ENCODE assay signal across 10 cellular contexts in genomic region chr2:240437181-240437860, GRCh38. TPM values are rescaled to one million over a fixed set of nuclear protein-coding genes. Genes with fewer than 3 reads are reported as not detected.
A peak's percentile ranks its signal among the peaks of the same experiment; 100 is the strongest.
DNase-seq lines count a peak whose midpoint lies in the region; ATAC-seq and TF ChIP-seq lines count a peak whose summit lies in the region.
"Had no signal": no experiment of that assay in that cellular context is flagged by ENCODE, and none has a peak within 500 bp of the region (broad histone marks: within the 10 kb centered on the region; RNA-seq: fewer than 3 reads in every experiment).

No MANE protein-coding gene starts in this region.

- no peaks in the 10 kb centered on the region for H3K36me3 Mint-ChIP-seq in activated naive CD4-positive, alpha-beta T cell treated with anti-CD3 and anti-CD28 coated beads, Interleukin-2, amount 50 U/mL, for 24 hours
- H3K36me3 Mint-ChIP-seq in mesothelial cell of epicardium = no peaks in the 10 kb centered on the region

- H3K4me3 ChIP-seq in coronary artery (peak overlapping the region; percentile 95), upper lobe of right lung (no peak overlapping the region)

- H3K36me3 ChIP-seq in upper lobe of right lung = no peaks in the 10 kb centered on the region

- H3K27ac ChIP-seq in coronary artery (no peak overlapping the region), upper lobe of right lung (no peak overlapping the region)

- H3K9me3 ChIP-seq in upper lobe of right lung = no peaks in the 10 kb centered on the region

- peaks cover 15% of the 10 kb centered on the region for H3K27me3 Mint-ChIP-seq in activated naive CD4-positive, alpha-beta T cell treated with anti-CD3 and anti-CD28 coated beads, Interleukin-2, amount 50 U/mL, for 24 hours
- H3K27me3 Mint-ChIP-seq in mesothelial cell of epicardium (ENCODE audit: low read depth) = peaks cover 17% of the 10 kb centered on the region

- no peak overlapping the region for H3K27ac Mint-ChIP-seq in activated naive CD4-positive, alpha-beta T cell treated with anti-CD3 and anti-CD28 coated beads, Interleukin-2, amount 50 U/mL, for 24 hours
- H3K27ac Mint-ChIP-seq in mesothelial cell of epicardium = no peak overlapping the region
- H3K27ac Mint-ChIP-seq: stimulated activated naive CD8-positive, alpha-beta T cell treated with anti-CD3 and anti-CD28 coated beads, Interleukin-15, Interleukin-2, amounts not matched to agents 100 ng/mL and 50 ng/mL, for 24 hours had no signal

- peaks cover 20% of the 10 kb centered on the region for H3K4me1 ChIP-seq in upper lobe of right lung

- no peak for DNase-seq in activated naive CD4-positive, alpha-beta T cell treated with Interleukin-2 at 50 U/mL for 16 hours
- DNase-seq in coronary artery (ENCODE audit: low spot score) = no peak
- DNase-seq in mesothelial cell of epicardium (ENCODE audit: low spot score in 2 of 2, unreplicated experiment in 2 of 2) = no peak
- DNase-seq in upper lobe of right lung = peak; percentile 45
- DNase-seq in NCI-H146 (lab: John Stamatoyannopoulos, UW) = no peak
- DNase-seq in OCI-M1 (lab: John Stamatoyannopoulos, UW) = no peak
- DNase-seq: SIG-M5 had no signal

- intact Hi-C loops in upper lobe of right lung (cut with DNase I) = no loop called here

- TF ChIP-seq CTCF in coronary artery (IDR thresholded peaks at IDR 0.05) = no peak
- no peak for TF ChIP-seq CTCF in mesothelial cell of epicardium (IDR thresholded peaks at IDR 0.05; ENCODE audit: unreplicated experiment)
- no peak for TF ChIP-seq CTCF in upper lobe of right lung (IDR thresholded peaks at IDR 0.05)

- no peaks in the 10 kb centered on the region for H3K4me1 Mint-ChIP-seq in activated naive CD4-positive, alpha-beta T cell treated with anti-CD3 and anti-CD28 coated beads, Interleukin-2, amount 50 U/mL, for 24 hours
- H3K4me1 Mint-ChIP-seq in mesothelial cell of epicardium = peaks cover 18% of the 10 kb centered on the region

- ATAC-seq in upper lobe of right lung (no peak), HG02623 (IDR thresholded peaks at IDR 0.05; ENCODE audit: unreplicated experiment) (no peak)

- H3K27me3 ChIP-seq in upper lobe of right lung = peaks cover 22% of the 10 kb centered on the region

- H3K4me3 Mint-ChIP-seq in activated naive CD4-positive, alpha-beta T cell treated with anti-CD3 and anti-CD28 coated beads, Interleukin-2, amount 50 U/mL, for 24 hours = peak overlapping the region; percentile 54
- peak overlapping the region; percentile 65 for H3K4me3 Mint-ChIP-seq in mesothelial cell of epicardium
- H3K4me3 Mint-ChIP-seq: stimulated activated naive CD8-positive, alpha-beta T cell treated with anti-CD3 and anti-CD28 coated beads, Interleukin-15, Interleukin-2, amounts not matched to agents 100 ng/mL and 50 ng/mL, for 24 hours had no signal

- H3K9me3 Mint-ChIP-seq in activated naive CD4-positive, alpha-beta T cell treated with anti-CD3 and anti-CD28 coated beads, Interleukin-2, amount 50 U/mL, for 24 hours = no peaks in the 10 kb centered on the region
- H3K9me3 Mint-ChIP-seq in mesothelial cell of epicardium = no peaks in the 10 kb centered on the region
- H3K9me3 Mint-ChIP-seq: stimulated activated naive CD8-positive, alpha-beta T cell treated with anti-CD3 and anti-CD28 coated beads, Interleukin-15, Interleukin-2, amounts not matched to agents 100 ng/mL and 50 ng/mL, for 24 hours had no signal

RNA-seq across cellular contexts. Expression of gene GPC1, which starts 1.9 kb away (rescaled TPM):
- total RNA-seq in mesothelial cell of epicardium (86.1 to 89.7 TPM (median 88.0 TPM) in 3 replicates), upper lobe of right lung (24.8 TPM)
